Comparison of ENCODE assay signal across 9 cellular contexts in the genomic region with DNA sequence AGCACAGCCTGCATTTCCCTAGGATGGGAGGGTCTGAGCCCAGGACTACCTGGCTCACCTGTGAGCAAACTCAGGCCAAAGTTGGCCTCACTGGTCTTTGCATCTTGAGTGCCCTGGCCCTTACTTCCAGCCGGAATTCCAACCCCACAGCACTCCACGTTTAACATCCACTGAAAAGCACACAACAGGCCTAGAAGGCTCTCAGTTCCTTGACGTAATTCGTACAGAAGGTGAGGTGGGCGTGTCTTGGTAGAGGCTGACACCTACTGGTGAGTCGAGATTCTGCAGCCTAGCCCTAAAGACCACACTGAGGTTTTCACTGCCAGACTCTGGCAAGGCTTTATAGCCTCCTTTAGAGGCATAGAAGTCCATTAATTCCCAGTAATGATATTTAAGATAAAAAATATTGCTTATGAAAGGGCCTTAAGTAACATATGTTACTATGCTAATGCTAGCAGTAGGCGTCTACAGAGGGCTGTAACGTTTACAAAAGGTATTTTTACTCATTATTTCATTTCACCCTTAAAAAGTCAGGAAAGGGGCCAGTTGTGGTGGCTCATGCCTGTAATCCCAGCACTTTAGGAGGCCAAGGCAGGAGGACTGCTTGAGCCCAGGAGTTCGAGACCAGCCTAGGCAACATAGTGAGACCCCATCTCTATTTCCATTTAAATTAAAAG.
DNase-seq lines count a peak whose midpoint lies in the region; ATAC-seq, FAIRE-seq and TF ChIP-seq lines count a peak whose summit lies in the region.
"Had no signal": no experiment of that assay in that cellular context is flagged by ENCODE, and none has a peak within 500 bp of the region (broad histone marks: within the 10 kb centered on the region; RNA-seq: fewer than 3 reads in every experiment).

No MANE protein-coding gene starts in this region.

- H3K9me3 Mint-ChIP-seq in Caco-2 (ENCODE audit: unreplicated experiment): no peaks in the 10 kb centered on the region
- no peaks in the 10 kb centered on the region for H3K9me3 Mint-ChIP-seq in HFFc6
- H3K9me3 Mint-ChIP-seq in activated T-helper 17 cell treated with anti-CD3 and anti-CD28 coated beads, Interleukin-2, amount 50 U/mL, for 72 hours: no peaks in the 10 kb centered on the region

- POLR2A ChIA-PET in Caco-2 (lab: Charles Lee): no interaction called here

- no peak for FAIRE-seq in small intestine (lab: Jason Lieb, UNC)

- H3K4me3 ChIP-seq in Caco-2 (ENCODE audit: low read depth, low read length): no peak overlapping the region
- H3K4me3 ChIP-seq in small intestine (ENCODE audit: low read depth in 1 of 2, low read length in 2 of 2): no peak overlapping the region
- H3K4me3 ChIP-seq in MG63: no peak overlapping the region
- H3K4me3 ChIP-seq: SK-N-MC had no signal

- H3K36me3 ChIP-seq in Caco-2 (ENCODE audit: control insufficient read depth, insufficient read depth, low read length): no peaks in the 10 kb centered on the region
- no peaks in the 10 kb centered on the region for H3K36me3 ChIP-seq in small intestine (ENCODE audit: control insufficient read depth in 2 of 2, insufficient read depth in 2 of 2, low read length in 2 of 2)
- no peaks in the 10 kb centered on the region for H3K36me3 ChIP-seq in MG63

- no TSS peak for BruUV-seq in Caco-2 (replicated peaks; lab: Mats Ljungman, UMichigan)

- intact Hi-C loops in Caco-2 (cut with micrococcal nuclease; ENCODE audit: unreplicated experiment): loop anchor here (5.0 kb wide), 1 partner anchor 116 kb away; no protein-coding TSS in a partner anchor

- DNase-seq in Caco-2 (peak; percentile 67 to 68), HFFc6 (peak; percentile 60), RPMI8226 (peak; percentile 61), germinal center (ENCODE audit: low spot score) (peak; percentile 83), small intestine (peak; percentile 61), T1000 (lab: John Stamatoyannopoulos, UW) (no peak), MG63 (no peak)

- no peak overlapping the region for H3K27ac ChIP-seq in small intestine (ENCODE audit: low read depth in 1 of 2, low read length in 1 of 2)
- H3K27ac ChIP-seq: SK-N-MC had no signal

- H3K4me3 Mint-ChIP-seq in Caco-2 (ENCODE audit: unreplicated experiment): no peak overlapping the region
- no peak overlapping the region for H3K4me3 Mint-ChIP-seq in HFFc6
- H3K4me3 Mint-ChIP-seq in activated T-helper 17 cell treated with anti-CD3 and anti-CD28 coated beads, Interleukin-2, amount 50 U/mL, for 72 hours: no peak overlapping the region

- H3K36me3 Mint-ChIP-seq in Caco-2 (ENCODE audit: insufficient read depth, unreplicated experiment): no peaks in the 10 kb centered on the region
- peaks cover 6% of the 10 kb centered on the region; the same call in 1 of the 2 replicates for H3K36me3 Mint-ChIP-seq in HFFc6 (ENCODE audit: low read depth)
- H3K36me3 Mint-ChIP-seq in activated T-helper 17 cell treated with anti-CD3 and anti-CD28 coated beads, Interleukin-2, amount 50 U/mL, for 72 hours (ENCODE audit: low read depth): no peaks in the 10 kb centered on the region

- H3K27me3 ChIP-seq in Caco-2 (replicated peaks; ENCODE audit: control insufficient read depth, insufficient read depth, low read length): no peaks in the 10 kb centered on the region
- no peaks in the 10 kb centered on the region for H3K27me3 ChIP-seq in small intestine (ENCODE audit: control insufficient read depth in 2 of 2, insufficient read depth in 2 of 2, low read length in 2 of 2)
- no peaks in the 10 kb centered on the region for H3K27me3 ChIP-seq in MG63

- ATAC-seq in activated T-helper 17 cell treated with anti-CD3 and anti-CD28 coated beads, Interleukin-2, amount 50 U/mL, for 72 hours (replicated peaks): peak; percentile 86

- CTCF ChIA-PET in Caco-2 (lab: Charles Lee): no interaction called here

- H3K4me1 ChIP-seq in Caco-2 (no peaks in the 10 kb centered on the region; the same call in 1 of the 2 replicates), small intestine (ENCODE audit: control insufficient read depth in 2 of 2, insufficient read depth in 1 of 2, low read depth in 1 of 2, low read length in 1 of 2) (no peaks in the 10 kb centered on the region)

- H3K4me1 Mint-ChIP-seq in Caco-2 (ENCODE audit: low read depth, unreplicated experiment) (peaks cover 12% of the 10 kb centered on the region), HFFc6 (ENCODE audit: low read depth) (peaks cover 15% of the 10 kb centered on the region)
- peaks cover 9% of the 10 kb centered on the region for H3K4me1 Mint-ChIP-seq in activated T-helper 17 cell treated with anti-CD3 and anti-CD28 coated beads, Interleukin-2, amount 50 U/mL, for 72 hours

- TF ChIP-seq CTCF in Caco-2 (IDR thresholded peaks at IDR 0.05; ENCODE audit: insufficient read depth in 1 of 2, low read depth in 1 of 2, low read length in 1 of 2, severe bottlenecking in 1 of 2, unreplicated experiment in 1 of 2): peak; percentile 47 to 77
- peak; percentile 93 for TF ChIP-seq CTCF in HFFc6 (IDR thresholded peaks at IDR 0.05)

- 51 to 53% (median 52%) methylated on average over 9 of the region's 9 CpGs for WGBS in small intestine, 3 donors

- H3K9me3 ChIP-seq in Caco-2 (no peaks in the 10 kb centered on the region), small intestine (ENCODE audit: control insufficient read depth, low read depth) (no peaks in the 10 kb centered on the region), MG63 (no peaks in the 10 kb centered on the region)

- no peaks in the 10 kb centered on the region for H3K27me3 Mint-ChIP-seq in Caco-2 (ENCODE audit: insufficient read depth, unreplicated experiment)
- H3K27me3 Mint-ChIP-seq in HFFc6 (ENCODE audit: insufficient read depth): no peaks in the 10 kb centered on the region; the same call in 1 of the 2 replicates
- no peaks in the 10 kb centered on the region for H3K27me3 Mint-ChIP-seq in activated T-helper 17 cell treated with anti-CD3 and anti-CD28 coated beads, Interleukin-2, amount 50 U/mL, for 72 hours

- H3K27ac Mint-ChIP-seq in Caco-2 (ENCODE audit: unreplicated experiment): no peak overlapping the region
- no peak overlapping the region for H3K27ac Mint-ChIP-seq in HFFc6
- H3K27ac Mint-ChIP-seq in activated T-helper 17 cell treated with anti-CD3 and anti-CD28 coated beads, Interleukin-2, amount 50 U/mL, for 72 hours: peak overlapping the region; percentile 75

Comparison
In these comparisons a context has a peak if more than half of its experiments do, and no peak if none do; other contexts are left out.
1. DNase-seq: peak in Caco-2 (2 of 2), HFFc6 (single experiment), RPMI8226 (single experiment), germinal center (single experiment) and small intestine (single experiment); none in T1000 (single experiment) and MG63 (single experiment).